Comparison of ENCODE assay signal across 8 cellular contexts in genomic region chr12:66302827-66303169, GRCh38. TPM values are rescaled to one million over a fixed set of nuclear protein-coding genes. Genes with fewer than 3 reads are reported as not detected.
DNase-seq lines count a peak whose midpoint lies in the region; ATAC-seq, FAIRE-seq and TF ChIP-seq lines count a peak whose summit lies in the region.

No MANE protein-coding gene starts in this region.

- H3K4me3 Mint-ChIP-seq in activated CD8-positive, alpha-beta memory T cell treated with anti-CD3 and anti-CD28 coated beads, Interleukin-2, amount 10 ng/mL, durations not matched to agents 7 days and 5 days = peak overlapping the region; percentile 100
- peak overlapping the region; percentile 99 for H3K4me3 Mint-ChIP-seq in astrocyte (ENCODE audit: unreplicated experiment)

- H3K4me1 ChIP-seq in astrocyte (ENCODE audit: insufficient read depth, low read length) = no peaks in the 10 kb centered on the region
- H3K4me1 ChIP-seq in right lobe of liver = peaks cover 0 to 14% (median 0%) of the 10 kb centered on the region in 4 donors
- peaks cover 0 to 10% (median 5%) of the 10 kb centered on the region in 4 donors for H3K4me1 ChIP-seq in tibial artery

- H3K9me3 ChIP-seq in astrocyte (ENCODE audit: insufficient read depth, low read depth, low read length) (no peaks in the 10 kb centered on the region), right lobe of liver (no peaks in the 10 kb centered on the region), tibial artery (no peaks in the 10 kb centered on the region)

- H3K4me1 Mint-ChIP-seq in activated CD8-positive, alpha-beta memory T cell treated with anti-CD3 and anti-CD28 coated beads, Interleukin-2, amount 10 ng/mL, durations not matched to agents 7 days and 5 days = peaks cover 45% of the 10 kb centered on the region
- H3K4me1 Mint-ChIP-seq in astrocyte (ENCODE audit: low read depth, unreplicated experiment) = peaks cover 7% of the 10 kb centered on the region

- no peak for FAIRE-seq in astrocyte (lab: Jason Lieb, UNC)

- CTCF ChIA-PET in activated CD8-positive, alpha-beta memory T cell treated with anti-CD3 and anti-CD28 coated beads, Interleukin-2, amount 10 ng/mL, durations not matched to agents 7 days and 5 days (lab: Charles Lee) = interaction anchor here (0.7 to 3.4 kb wide), 7 partner anchors 12 to 157 kb away, joined by 3 to 17 read pairs (median 7); partner anchors contain the start of gene TMBIM4

- no peaks in the 10 kb centered on the region for H3K27me3 Mint-ChIP-seq in activated CD8-positive, alpha-beta memory T cell treated with anti-CD3 and anti-CD28 coated beads, Interleukin-2, amount 10 ng/mL, durations not matched to agents 7 days and 5 days
- peaks cover 2% of the 10 kb centered on the region for H3K27me3 Mint-ChIP-seq in astrocyte (ENCODE audit: low read depth, unreplicated experiment)

- no peaks in the 10 kb centered on the region for H4K20me1 ChIP-seq in astrocyte (ENCODE audit: insufficient read depth, low read length)

- TF ChIP-seq POLR2A in right lobe of liver (IDR thresholded peaks at IDR 0.05) = no peak

- H3K4me2 ChIP-seq in astrocyte (ENCODE audit: low read length) = peak overlapping the region; percentile 93

- H3K27ac ChIP-seq in astrocyte (ENCODE audit: low read depth, low read length) = peak overlapping the region; percentile 49
- H3K27ac ChIP-seq in right lobe of liver = peak overlapping the region; percentile 70 to 86 (median 77)
- peak overlapping the region; percentile 39 to 68 for H3K27ac ChIP-seq in tibial artery

- H3K9me3 Mint-ChIP-seq in activated CD8-positive, alpha-beta memory T cell treated with anti-CD3 and anti-CD28 coated beads, Interleukin-2, amount 10 ng/mL, durations not matched to agents 7 days and 5 days (ENCODE audit: low read depth) = no peaks in the 10 kb centered on the region
- no peaks in the 10 kb centered on the region for H3K9me3 Mint-ChIP-seq in astrocyte (ENCODE audit: unreplicated experiment)

- H3K27me3 ChIP-seq in astrocyte (ENCODE audit: insufficient read depth, low read length) (peaks cover 6% of the 10 kb centered on the region), right lobe of liver (no peaks in the 10 kb centered on the region), tibial artery (no peaks in the 10 kb centered on the region)

- H3K36me3 Mint-ChIP-seq in activated CD8-positive, alpha-beta memory T cell treated with anti-CD3 and anti-CD28 coated beads, Interleukin-2, amount 10 ng/mL, durations not matched to agents 7 days and 5 days = peaks cover 41% of the 10 kb centered on the region
- no peaks in the 10 kb centered on the region for H3K36me3 Mint-ChIP-seq in astrocyte (ENCODE audit: low read depth, unreplicated experiment)

- ATAC-seq in activated CD8-positive, alpha-beta memory T cell treated with anti-CD3 and anti-CD28 coated beads, Interleukin-2, amount 10 ng/mL, durations not matched to agents 7 days and 5 days = no peak
- no peak for ATAC-seq in right lobe of liver

- peak overlapping the region; percentile 100 for H3K27ac Mint-ChIP-seq in activated CD8-positive, alpha-beta memory T cell treated with anti-CD3 and anti-CD28 coated beads, Interleukin-2, amount 10 ng/mL, durations not matched to agents 7 days and 5 days
- H3K27ac Mint-ChIP-seq in astrocyte (ENCODE audit: unreplicated experiment) = peak overlapping the region; percentile 97

- DNase-seq in activated CD8-positive, alpha-beta memory T cell treated with anti-CD3 and anti-CD28 coated beads, Interleukin-2, amount 10 ng/mL, durations not matched to agents 7 days and 5 days = no peak
- DNase-seq in activated CD8-positive, alpha-beta memory T cell treated with anti-CD3 and anti-CD28 coated beads, Interleukin-2, amount 50 U/mL, for 48 hours = no peak
- DNase-seq in astrocyte (ENCODE audit: low read depth) (no peak), right lobe of liver (no peak), tibial artery (no peak), hippocampal formation (lab: John Stamatoyannopoulos, UW) (no peak), NCI-H1930 (lab: John Stamatoyannopoulos, UW) (no peak), GM19238 (ENCODE audit: insufficient read length, low spot score) (no peak)

- TF ChIP-seq CTCF in astrocyte (IDR thresholded peaks at IDR 0.05; ENCODE audit: insufficient read depth, low read depth, low read length) (no peak), right lobe of liver (IDR thresholded peaks at IDR 0.05) (no peak), tibial artery (IDR thresholded peaks at IDR 0.05) (no peak)

- H3K36me3 ChIP-seq in astrocyte (ENCODE audit: insufficient read depth, low read length) (no peaks in the 10 kb centered on the region), right lobe of liver (no peaks in the 10 kb centered on the region), tibial artery (no peaks in the 10 kb centered on the region)

- H3K4me3 ChIP-seq in astrocyte (ENCODE audit: insufficient read depth, low read depth, low read length) (peak overlapping the region; percentile 89), right lobe of liver (peak overlapping the region; percentile 62 to 79 (median 74)), tibial artery (peak overlapping the region; percentile 59 to 61)

- peak overlapping the region; percentile 80 for H3K9ac ChIP-seq in astrocyte (ENCODE audit: low read length)

- 24% methylated on average over 6 of the region's 6 CpGs for WGBS in right lobe of liver (ENCODE audit: insufficient coverage, low coverage, low lambda C conversion rate, missing lambda C conversion rate)

- H3K79me2 ChIP-seq in astrocyte (ENCODE audit: insufficient read depth, low read length) = no peaks in the 10 kb centered on the region

- intact Hi-C loops in right lobe of liver (cut with DNase I) = no loop called here
- intact Hi-C loops in tibial artery (cut with DNase I; ENCODE audit: low total_unique reads) = no loop called here

- H2AFZ ChIP-seq in astrocyte (ENCODE audit: low read depth, low read length) = peak overlapping the region; percentile 98

RNA-seq across cellular contexts. Expression of gene HELB, which starts 0.5 kb away (rescaled TPM):
- 10 to 100 TPM; 19.1 to 34.6 TPM for total RNA-seq in activated CD8-positive, alpha-beta memory T cell treated with anti-CD3 and anti-CD28 coated beads, Interleukin-2, amount 10 ng/mL, durations not matched to agents 7 days and 5 days
- total RNA-seq in astrocyte (4.1 and 4.5 TPM in 2 replicates), right lobe of liver (1 to 10 TPM; 1.5 to 4.2 (median 3.3) TPM)
